Comparison of ENCODE assay signal across 19 cellular contexts in genomic region chr10:132913559-132914115, GRCh38. TPM values are rescaled to one million over a fixed set of nuclear protein-coding genes. Genes with fewer than 3 reads are reported as not detected.
DNase-seq lines count a peak whose midpoint lies in the region; ATAC-seq, FAIRE-seq and TF ChIP-seq lines count a peak whose summit lies in the region.
"Had no signal": no experiment of that assay in that cellular context is flagged by ENCODE, and none has a peak within 500 bp of the region (broad histone marks: within the 10 kb centered on the region; RNA-seq: fewer than 3 reads in every experiment).

No MANE protein-coding gene starts in this region.

- WGBS in sigmoid colon, 2 donors, result 69 to 81% methylated on average over 26 of the region's 26 CpGs

- H3K4me3 Mint-ChIP-seq in CD14-positive monocyte, result no peak overlapping the region
- H3K4me3 Mint-ChIP-seq in GM23338, result no peak overlapping the region
- H3K4me3 Mint-ChIP-seq in nephron progenitor cell, result no peak overlapping the region

- no peak overlapping the region for H3K27ac Mint-ChIP-seq in CD14-positive monocyte
- no peak overlapping the region for H3K27ac Mint-ChIP-seq in GM23338
- no peak overlapping the region for H3K27ac Mint-ChIP-seq in nephron progenitor cell

- H3K4me1 ChIP-seq in GM23338 (ENCODE audit: insufficient read depth) (no peaks in the 10 kb centered on the region), kidney (ENCODE audit: control insufficient read depth in 1 of 2, insufficient read depth in 1 of 2, low read depth in 1 of 2, low read length in 2 of 2) (peaks cover 0 to 10% of the 10 kb centered on the region in 2 donors), sigmoid colon (no peaks in the 10 kb centered on the region)

- H3K9me3 Mint-ChIP-seq in CD14-positive monocyte, result no peaks in the 10 kb centered on the region
- H3K9me3 Mint-ChIP-seq in GM23338, result no peaks in the 10 kb centered on the region
- no peaks in the 10 kb centered on the region for H3K9me3 Mint-ChIP-seq in nephron progenitor cell

- TF ChIP-seq EP300 in sigmoid colon (IDR thresholded peaks at IDR 0.05), result no peak

- no peaks in the 10 kb centered on the region for H3K36me3 Mint-ChIP-seq in CD14-positive monocyte
- no peaks in the 10 kb centered on the region for H3K36me3 Mint-ChIP-seq in GM23338 (ENCODE audit: low read depth)
- H3K36me3 Mint-ChIP-seq in nephron progenitor cell (ENCODE audit: low read depth), result no peaks in the 10 kb centered on the region

- H3K27me3 ChIP-seq in GM23338 (ENCODE audit: insufficient read depth), result no peaks in the 10 kb centered on the region
- no peaks in the 10 kb centered on the region for H3K27me3 ChIP-seq in sigmoid colon

- no peaks in the 10 kb centered on the region for H4K20me1 ChIP-seq in GM23338 (replicated peaks; ENCODE audit: insufficient read depth)

- no peak overlapping the region for H3K27ac ChIP-seq in GM23338 (ENCODE audit: low read depth)
- H3K27ac ChIP-seq in kidney (ENCODE audit: low read depth in 2 of 2, low read length in 2 of 2), result no peak overlapping the region
- H3K27ac ChIP-seq in sigmoid colon, result no peak overlapping the region
- H3K27ac ChIP-seq: C4-2B, GM23248 had no signal

- no peak overlapping the region for H2AFZ ChIP-seq in GM23338
- H2AFZ ChIP-seq: GM23248 had no signal

- ATAC-seq in GM23338 (peak; percentile 14), HG03139 (IDR thresholded peaks at IDR 0.05; ENCODE audit: unreplicated experiment) (no peak)
- ATAC-seq: HepG2 had no signal

- TF ChIP-seq POLR2A in sigmoid colon (IDR thresholded peaks at IDR 0.05), result no peak

- H3K27me3 Mint-ChIP-seq in CD14-positive monocyte (ENCODE audit: low read depth in 3 of 3) (peaks cover 0 to 5% (median 4%) of the 10 kb centered on the region in 3 donors), GM23338 (ENCODE audit: insufficient read depth, low read depth, poor library complexity) (peaks cover 17% of the 10 kb centered on the region), nephron progenitor cell (ENCODE audit: low read depth, poor library complexity) (peaks cover 12% of the 10 kb centered on the region)

- H3K4me3 ChIP-seq in GM23338, result no peak overlapping the region
- H3K4me3 ChIP-seq in kidney (ENCODE audit: low read length in 2 of 2), result no peak overlapping the region
- no peak overlapping the region for H3K4me3 ChIP-seq in sigmoid colon
- H3K4me3 ChIP-seq: GM23248 had no signal

- H3K4me1 Mint-ChIP-seq in CD14-positive monocyte, result no peaks in the 10 kb centered on the region
- H3K4me1 Mint-ChIP-seq in GM23338, result peaks cover 22% of the 10 kb centered on the region
- H3K4me1 Mint-ChIP-seq in nephron progenitor cell, result peaks cover 49% of the 10 kb centered on the region

- TF ChIP-seq CTCF in CD14-positive monocyte (IDR thresholded peaks at IDR 0.05) (no peak), GM23338 (conservative IDR thresholded peaks at IDR 0.05; ENCODE audit: low read depth in 2 of 2) (no peak), kidney (IDR thresholded peaks at IDR 0.05; ENCODE audit: borderline replicate concordance, extremely low read depth, insufficient read depth) (no peak), sigmoid colon (IDR thresholded peaks at IDR 0.05) (no peak), nephron progenitor cell (IDR thresholded peaks at IDR 0.05) (no peak)

- H3K9me3 ChIP-seq in kidney (ENCODE audit: control insufficient read depth in 1 of 2, low read length in 2 of 2) (no peaks in the 10 kb centered on the region), sigmoid colon (no peaks in the 10 kb centered on the region)

- intact Hi-C loops in CD14-positive monocyte (cut with micrococcal nuclease) (no loop called here), kidney (cut with DNase I) (no loop called here), sigmoid colon (cut with DNase I) (no loop called here)

- H3K79me2 ChIP-seq in GM23338 (replicated peaks; ENCODE audit: insufficient read depth), result no peaks in the 10 kb centered on the region

- no peaks in the 10 kb centered on the region for H3F3A ChIP-seq in GM23338 (replicated peaks; ENCODE audit: low read depth)

- no peaks in the 10 kb centered on the region for H3K9me2 ChIP-seq in GM23338 (ENCODE audit: insufficient read depth)

- no peak overlapping the region for H3K9ac ChIP-seq in kidney (ENCODE audit: low read length in 2 of 2)
- H3K9ac ChIP-seq: GM23248 had no signal

- DNase-seq in CD14-positive monocyte (ENCODE audit: low spot score) (peak; percentile 38), GM23338 (ENCODE audit: low spot score) (no peak), kidney (peak; percentile 55), sigmoid colon (peak; percentile 36), MV-4-11 (lab: John Stamatoyannopoulos, UW) (no peak), nephron progenitor cell (no peak)
- DNase-seq: COR-L47, DMS153, GF-D8, GM23248, KBM-7, NCI-H1694 treated with DMSO at 0.1 percent for 48 hours, NCI-H510A, NCI-H82, RPMI8226 had no signal

- H3K36me3 ChIP-seq in GM23338 (ENCODE audit: insufficient read depth), result no peaks in the 10 kb centered on the region
- H3K36me3 ChIP-seq in kidney (ENCODE audit: control insufficient read depth in 1 of 2, insufficient read depth in 2 of 2, low read length in 2 of 2), result no peaks in the 10 kb centered on the region
- H3K36me3 ChIP-seq in sigmoid colon, result no peaks in the 10 kb centered on the region

- FAIRE-seq in kidney (lab: Jason Lieb, UNC), result no peak
- FAIRE-seq: HepG2 had no signal

- no peak overlapping the region for H3K4me2 ChIP-seq in GM23338

TF ChIP-seq in GM23338, 12 proteins besides CTCF, POLR2A, EP300 and RAD21 (continues in another document):
- no peak for TF ChIP-seq ETS1 (IDR thresholded peaks at IDR 0.05)
- no peak for TF ChIP-seq ZNF114 (CRISPR knock-in tag; IDR thresholded peaks at IDR 0.05)
- no peak for TF ChIP-seq REST (IDR thresholded peaks at IDR 0.05; ENCODE audit: unreplicated experiment)
- no peak for TF ChIP-seq NANOG (IDR thresholded peaks at IDR 0.05; ENCODE audit: borderline replicate concordance)
- no peak for TF ChIP-seq CREB1 (CRISPR knock-in tag; IDR thresholded peaks at IDR 0.05; ENCODE audit: low read depth)

RNA-seq across cellular contexts. Expression of gene CFAP46, which starts 28.7 kb away (rescaled TPM):
- not detected for polyA plus RNA-seq in CD14-positive monocyte
- 2.8 and 3.1 TPM in 2 replicates for total RNA-seq in GM23338 (2014; rRNA removed; shearing (Covaris generic))
- polyA plus RNA-seq in GM23338 (2016; fragmentation: Nextera tagmentation; extraction: Ambion mirVana), result 5.1 and 5.4 TPM in 2 replicates
- 8.3 TPM for total RNA-seq in kidney
- polyA plus RNA-seq in kidney (ENCODE audit: insufficient read depth, low read depth, low replicate concordance), result 3.8 TPM
- total RNA-seq in sigmoid colon, result 1 to 10 TPM in 1 of 4 donors, under 1 TPM in 2, not detected in 1; 0.36 to 1.7 (median 0.41) TPM
- polyA plus RNA-seq in sigmoid colon, result under 1 TPM in 1 of 3 donors, not detected in 2; 0.10 TPM
- total RNA-seq: SK-MEL-5 had no signal

Comparison
In these comparisons a context has a peak if more than half of its experiments do, and no peak if none do; other contexts are left out.
1. DNase-seq: peak in CD14-positive monocyte (single experiment), kidney (single experiment) and sigmoid colon (single experiment); none in GM23338 (single experiment), MV-4-11 (single experiment) and nephron progenitor cell (single experiment).